Comparison of ENCODE assay signal across 8 cellular contexts in genomic region chr11:47523491-47524199, GRCh38. TPM values are rescaled to one million over a fixed set of nuclear protein-coding genes. Genes with fewer than 3 reads are reported as not detected.
DNase-seq lines count a peak whose midpoint lies in the region; ATAC-seq lines count a peak whose summit lies in the region.

No MANE protein-coding gene starts in this region.

- H3K36me3 Mint-ChIP-seq in stimulated activated effector memory CD8-positive, alpha-beta T cell treated with anti-CD3 and anti-CD28 coated beads, Interleukin-12 subunit alpha, Interleukin-12 subunit beta, amount 100 ng/mL, for 72 hours, result peaks cover 28% of the 10 kb centered on the region

- peak; percentile 53 for ATAC-seq in HG02678 (IDR thresholded peaks at IDR 0.05; ENCODE audit: unreplicated experiment)
- peak; percentile 83 for ATAC-seq in stimulated activated effector memory CD8-positive, alpha-beta T cell treated with anti-CD3 and anti-CD28 coated beads, Interleukin-12 subunit alpha, Interleukin-12 subunit beta, amount 100 ng/mL, for 72 hours
- ATAC-seq in GM19397 (IDR thresholded peaks at IDR 0.05; ENCODE audit: unreplicated experiment), result no peak

- peak overlapping the region; percentile 88 for H3K27ac ChIP-seq in caudate nucleus (ENCODE audit: low read depth, low read length)

- peak overlapping the region; percentile 85 for H3K27ac Mint-ChIP-seq in stimulated activated effector memory CD8-positive, alpha-beta T cell treated with anti-CD3 and anti-CD28 coated beads, Interleukin-12 subunit alpha, Interleukin-12 subunit beta, amount 100 ng/mL, for 72 hours

- peak overlapping the region; percentile 53 for H3K4me3 Mint-ChIP-seq in stimulated activated effector memory CD8-positive, alpha-beta T cell treated with anti-CD3 and anti-CD28 coated beads, Interleukin-12 subunit alpha, Interleukin-12 subunit beta, amount 100 ng/mL, for 72 hours

- no peaks in the 10 kb centered on the region for H3K9me3 Mint-ChIP-seq in stimulated activated effector memory CD8-positive, alpha-beta T cell treated with anti-CD3 and anti-CD28 coated beads, Interleukin-12 subunit alpha, Interleukin-12 subunit beta, amount 100 ng/mL, for 72 hours

- in situ Hi-C loops in SK-MEL-5 (cut with HindIII; ENCODE audit: low pct_unique_long_range_greater_than_20kb, low sequenced_read_pairs), result no loop called here

- DNase-seq in EH (ENCODE audit: low read depth), result peak; percentile 87
- DNase-seq in SK-MEL-5 (ENCODE audit: low read depth, low spot score), result peak; percentile 71
- DNase-seq in caudate nucleus (lab: John Stamatoyannopoulos, UW), result peak in 15 of 61 donors; percentile 5 to 67 (median 24)
- DNase-seq in kidney tubule cell (ENCODE audit: low spot score), result peak; percentile 79
- DNase-seq in stimulated activated effector memory CD8-positive, alpha-beta T cell treated with anti-CD3 and anti-CD28 coated beads, Interleukin-12 subunit alpha, Interleukin-12 subunit beta, amount 100 ng/mL, for 72 hours (ENCODE audit: low spot score in 2 of 2), result no peak
- no peak for DNase-seq in UCSD-AML1 (lab: John Stamatoyannopoulos, UW; ENCODE audit: unreplicated experiment)

- H3K4me1 Mint-ChIP-seq in stimulated activated effector memory CD8-positive, alpha-beta T cell treated with anti-CD3 and anti-CD28 coated beads, Interleukin-12 subunit alpha, Interleukin-12 subunit beta, amount 100 ng/mL, for 72 hours, result peaks cover 52% of the 10 kb centered on the region

RNA-seq across cellular contexts. Expression of gene CELF1, which starts 29.3 kb away (rescaled TPM):
- total RNA-seq in SK-MEL-5 (2014; rRNA removed; shearing (Covaris generic)), result 86.7 and 95.1 TPM in 2 replicates
- polyA plus RNA-seq in SK-MEL-5 (2015; cell fraction: cytosol; rRNA removed), result 74.5 and 104 TPM in 2 replicates
- 223 and 239 TPM in 2 replicates for polyA plus RNA-seq in SK-MEL-5 (2015; cell fraction: nucleus; rRNA removed)

RNA-seq across cellular contexts. Expression of gene PTPMT1, which starts 41.8 kb away (rescaled TPM):
- 70.7 and 76.8 TPM in 2 replicates for total RNA-seq in SK-MEL-5 (2014; rRNA removed; shearing (Covaris generic))
- polyA plus RNA-seq in SK-MEL-5 (2015; cell fraction: cytosol; rRNA removed), result 77.0 and 77.2 TPM in 2 replicates
- polyA plus RNA-seq in SK-MEL-5 (2015; cell fraction: nucleus; rRNA removed), result 13.2 and 34.0 TPM in 2 replicates

RNA-seq across cellular contexts. Expression of gene KBTBD4, which starts 55.1 kb away (rescaled TPM):
- total RNA-seq in SK-MEL-5 (2014; rRNA removed; shearing (Covaris generic)), result 26.1 and 26.5 TPM in 2 replicates
- 21.9 and 24.5 TPM in 2 replicates for polyA plus RNA-seq in SK-MEL-5 (2015; cell fraction: cytosol; rRNA removed)
- 9.6 and 12.5 TPM in 2 replicates for polyA plus RNA-seq in SK-MEL-5 (2015; cell fraction: nucleus; rRNA removed)

RNA-seq across cellular contexts. Expression of gene NDUFS3, which starts 55.2 kb away (rescaled TPM):
- 134 and 156 TPM in 2 replicates for total RNA-seq in SK-MEL-5 (2014; rRNA removed; shearing (Covaris generic))
- polyA plus RNA-seq in SK-MEL-5 (2015; cell fraction: cytosol; rRNA removed), result 156 and 192 TPM in 2 replicates
- 197 and 275 TPM in 2 replicates for polyA plus RNA-seq in SK-MEL-5 (2015; cell fraction: nucleus; rRNA removed)

Comparison
In these comparisons a context has a peak if more than half of its experiments do, and no peak if none do; other contexts are left out.
1. DNase-seq: peak in EH (single experiment), SK-MEL-5 (single experiment) and kidney tubule cell (single experiment); none in stimulated activated effector memory CD8-positive, alpha-beta T cell treated with anti-CD3 and anti-CD28 coated beads, Interleukin-12 subunit alpha, Interleukin-12 subunit beta, amount 100 ng/mL, for 72 hours (0 of 2) and UCSD-AML1 (single experiment).